In genomic region chr12:100518376-100518775, GRCh38 we compare ENCODE assay signal across 37 cellular contexts. TPM values are rescaled to one million over a fixed set of nuclear protein-coding genes. Genes with fewer than 3 reads are reported as not detected.
"Had no signal": no experiment of that assay in that cellular context is flagged by ENCODE, and none has a peak within 500 bp of the region (broad histone marks: within the 10 kb centered on the region; RNA-seq: fewer than 3 reads in every experiment).

No MANE protein-coding gene starts in this region.

- DNase-seq: Karpas-422, Kasumi-1, KG1, MM.1S, MV-4-11, NCI-H1048, NCI-H1092, NCI-H1092 treated with DMSO at 0.1 percent for 48 hours, NCI-H1105, NCI-H1105 treated with DMSO at 0.1 percent for 48 hours, NCI-H1417, NCI-H1417 treated with DMSO at 0.1 percent for 48 hours, NCI-H1436, NCI-H1436 treated with DMSO at 0.1 percent for 48 hours, NCI-H146, NCI-H1694, NCI-H1694 treated with DMSO at 0.1 percent for 48 hours, NCI-H187, NCI-H187 treated with DMSO at 0.1 percent for 48 hours, NCI-H1930, NCI-H2029, NCI-H2029 treated with DMSO at 0.1 percent for 48 hours, NCI-H2081, NCI-H2081 treated with DMSO at 0.1 percent for 48 hours, NCI-H2107, NCI-H2171, NCI-H2171 treated with DMSO at 0.1 percent for 48 hours, NCI-H2227 treated with DMSO at 0.1 percent for 48 hours, NCI-H226, NCI-H345, NCI-H446, NCI-H446 treated with DMSO at 0.1 percent for 48 hours, NCI-H510A had no signal

- H3K27ac ChIP-seq: KMS-11 had no signal

- H3K9ac ChIP-seq: KMS-11 had no signal

- H3K4me2 ChIP-seq: KMS-11 had no signal

RNA-seq across cellular contexts. Expression of gene NR1H4, which starts 44.7 kb away (rescaled TPM):
- total RNA-seq: LHCN-M2, MCF 10A, NCI-H460 had no signal
